Comparison of ENCODE assay signal across 9 cellular contexts in genomic region chr11:109166441-109166840, GRCh38.
"Had no signal": no experiment of that assay in that cellular context is flagged by ENCODE, and none has a peak within 500 bp of the region (broad histone marks: within the 10 kb centered on the region; RNA-seq: fewer than 3 reads in every experiment).

No MANE protein-coding gene starts in this region.

- H2AFZ ChIP-seq: GM23248, GM23338 had no signal

- ATAC-seq: GM23338, HCT116 had no signal

- H3K36me3 ChIP-seq: HAP-1 had no signal

- DNase-seq: GM23248, GOT3, H7, H9, HCEC 1CT, HFFc6 had no signal

- H3K4me1 ChIP-seq: HAP-1 had no signal

- H3K9ac ChIP-seq: GM23248 had no signal

- H3K4me2 ChIP-seq: GM23338 had no signal

- H3K9me3 ChIP-seq: HAP-1 had no signal

- H3K27ac ChIP-seq: GM23248 had no signal

- H3K4me3 ChIP-seq: GM23248, GM23338, HAP-1 had no signal
